Comparison of ENCODE assay signal across 15 cellular contexts in genomic region chr7:88522771-88523316, GRCh38.
DNase-seq lines count a peak whose midpoint lies in the region; ATAC-seq, FAIRE-seq and TF ChIP-seq lines count a peak whose summit lies in the region.
"Had no signal": no experiment of that assay in that cellular context is flagged by ENCODE, and none has a peak within 500 bp of the region (broad histone marks: within the 10 kb centered on the region; RNA-seq: fewer than 3 reads in every experiment).

No MANE protein-coding gene starts in this region.

- 48 to 51% methylated on average over 2 of the region's 2 CpGs for WGBS in pancreas, 2 donors

- no peaks in the 10 kb centered on the region for H3K9me3 Mint-ChIP-seq in activated CD4-positive, alpha-beta T cell treated with anti-CD3 and anti-CD28 coated beads, Interleukin-2, amount 10 ng/mL, durations not matched to agents 24 days and 14 days
- H3K9me3 Mint-ChIP-seq in natural killer cell, result peaks cover 6 to 14% of the 10 kb centered on the region in 2 donors

- no peak overlapping the region for H3K4me3 Mint-ChIP-seq in activated CD4-positive, alpha-beta T cell treated with anti-CD3 and anti-CD28 coated beads, Interleukin-2, amount 10 ng/mL, durations not matched to agents 24 days and 14 days
- H3K4me3 Mint-ChIP-seq in natural killer cell, result no peak overlapping the region

- no peak overlapping the region for H3K4me3 ChIP-seq in pancreas

- H3K27ac ChIP-seq in pancreas, result no peak overlapping the region

- no peak overlapping the region for H3K27ac Mint-ChIP-seq in activated CD4-positive, alpha-beta T cell treated with anti-CD3 and anti-CD28 coated beads, Interleukin-2, amount 10 ng/mL, durations not matched to agents 24 days and 14 days
- H3K27ac Mint-ChIP-seq in natural killer cell, result no peak overlapping the region

- FAIRE-seq in pancreas (lab: Jason Lieb, UNC), result no peak

- no peaks in the 10 kb centered on the region for H3K27me3 Mint-ChIP-seq in activated CD4-positive, alpha-beta T cell treated with anti-CD3 and anti-CD28 coated beads, Interleukin-2, amount 10 ng/mL, durations not matched to agents 24 days and 14 days
- no peaks in the 10 kb centered on the region for H3K27me3 Mint-ChIP-seq in natural killer cell (ENCODE audit: low read depth in 2 of 2)

- H3K36me3 Mint-ChIP-seq in activated CD4-positive, alpha-beta T cell treated with anti-CD3 and anti-CD28 coated beads, Interleukin-2, amount 10 ng/mL, durations not matched to agents 24 days and 14 days (ENCODE audit: low read depth), result no peaks in the 10 kb centered on the region
- no peaks in the 10 kb centered on the region for H3K36me3 Mint-ChIP-seq in natural killer cell

- DNase-seq in activated CD4-positive, alpha-beta T cell treated with anti-CD3 and anti-CD28 coated beads, Interleukin-2, amount 10 ng/mL, durations not matched to agents 24 days and 14 days, result peak; percentile 33
- DNase-seq in activated CD4-positive, alpha-beta T cell treated with anti-CD3 and anti-CD28 coated beads, Interleukin-2, amount 50 U/mL, for 48 hours, result no peak
- peak; percentile 14 for DNase-seq in OCI-M1 (lab: John Stamatoyannopoulos, UW)
- DNase-seq in islet precursor cell, result peak; percentile 55
- no peak for DNase-seq in pancreas
- no peak for DNase-seq in natural killer cell
- DNase-seq in NOMO-1 (lab: John Stamatoyannopoulos, UW; ENCODE audit: unreplicated experiment in 2 of 2), result no peak
- no peak for DNase-seq in NCI-H748 (lab: John Stamatoyannopoulos, UW; ENCODE audit: unreplicated experiment)
- DNase-seq: Calu3, HCEC 1CT, NCI-H1694 treated with DMSO at 0.1 percent for 48 hours, NCI-H524, SK-N-SH had no signal

- intact Hi-C loops in activated CD4-positive, alpha-beta T cell treated with anti-CD3 and anti-CD28 coated beads, Interleukin-2, amount 10 ng/mL, durations not matched to agents 24 days and 14 days (cut with micrococcal nuclease), result no loop called here
- intact Hi-C loops in pancreas (cut with DNase I), result no loop called here
- intact Hi-C loops in natural killer cell (cut with micrococcal nuclease), result no loop called here

- ATAC-seq in pancreas (no peak), natural killer cell (no peak)
- ATAC-seq: Panc1, Right ventricle myocardium inferior had no signal

- H3K4me1 Mint-ChIP-seq in activated CD4-positive, alpha-beta T cell treated with anti-CD3 and anti-CD28 coated beads, Interleukin-2, amount 10 ng/mL, durations not matched to agents 24 days and 14 days, result no peaks in the 10 kb centered on the region
- H3K4me1 Mint-ChIP-seq in natural killer cell, result no peaks in the 10 kb centered on the region

- H3K4me1 ChIP-seq in pancreas, result no peaks in the 10 kb centered on the region

- no peaks in the 10 kb centered on the region for H3K36me3 ChIP-seq in pancreas

- H3K27me3 ChIP-seq in pancreas, result no peaks in the 10 kb centered on the region

- TF ChIP-seq CTCF in pancreas (IDR thresholded peaks at IDR 0.05) (no peak), natural killer cell (IDR thresholded peaks at IDR 0.05) (no peak)

- H3K9me3 ChIP-seq in pancreas, result no peaks in the 10 kb centered on the region
- H3K9me3 ChIP-seq: SK-N-SH had no signal

Comparison
In these comparisons a context has a peak if more than half of its experiments do, and no peak if none do; other contexts are left out.
1. DNase-seq: peak in activated CD4-positive, alpha-beta T cell treated with anti-CD3 and anti-CD28 coated beads, Interleukin-2, amount 10 ng/mL, durations not matched to agents 24 days and 14 days (single experiment), OCI-M1 (single experiment) and islet precursor cell (single experiment); none in activated CD4-positive, alpha-beta T cell treated with anti-CD3 and anti-CD28 coated beads, Interleukin-2, amount 50 U/mL, for 48 hours (0 of 2), pancreas (0 of 6), natural killer cell (single experiment), NOMO-1 (0 of 2) and NCI-H748 (single experiment).